ENCODE assay signal across 10 cellular contexts in genomic region chr15:91956026-91956723, GRCh38.
DNase-seq lines count a peak whose midpoint lies in the region; ATAC-seq lines count a peak whose summit lies in the region.
"Had no signal": no experiment of that assay in that cellular context is flagged by ENCODE, and none has a peak within 500 bp of the region (broad histone marks: within the 10 kb centered on the region; RNA-seq: fewer than 3 reads in every experiment).

No MANE protein-coding gene starts in this region.

- no peaks in the 10 kb centered on the region for H3K36me3 ChIP-seq in skeletal muscle tissue (ENCODE audit: control insufficient read depth in 3 of 3, insufficient read depth in 3 of 3, low read length in 3 of 3)

- H3K4me3 ChIP-seq in skeletal muscle tissue (ENCODE audit: low read length in 3 of 3): no peak overlapping the region

- no peaks in the 10 kb centered on the region for H3K9me3 ChIP-seq in skeletal muscle tissue (ENCODE audit: control insufficient read depth in 3 of 3, low read length in 3 of 3)

- peak overlapping the region; percentile 46 for H3K27ac ChIP-seq in skeletal muscle tissue (ENCODE audit: low read depth, low read length)

- no peak overlapping the region for H3K9ac ChIP-seq in skeletal muscle tissue (ENCODE audit: low read depth in 1 of 3, low read length in 3 of 3)

- ATAC-seq in Right ventricle myocardium superior (ENCODE audit: poor library complexity) (peak; percentile 50), GM21447 (IDR thresholded peaks at IDR 0.05; ENCODE audit: unreplicated experiment) (no peak)

- no peaks in the 10 kb centered on the region for H3K27me3 ChIP-seq in skeletal muscle tissue (ENCODE audit: control insufficient read depth in 3 of 3, insufficient read depth in 3 of 3, low read length in 3 of 3)

- DNase-seq in GM03348 (ENCODE audit: low spot score): peak; percentile 20
- DNase-seq in amniotic stem cell (lab: John Stamatoyannopoulos, UW): peak; percentile 82
- peak; percentile 63 for DNase-seq in Right ventricle myocardium superior
- no peak for DNase-seq in NCI-H446 treated with DMSO at 0.1 percent for 48 hours (lab: John Stamatoyannopoulos, UW)
- no peak for DNase-seq in activated CD4-positive, alpha-beta T cell treated with anti-CD3 and anti-CD28 coated beads for 1 hour
- DNase-seq in activated naive CD4-positive, alpha-beta T cell treated with anti-CD3 and anti-CD28 coated beads, Interleukin-2, amount 50 U/mL, for 16 hours: no peak
- DNase-seq: activated CD8-positive, alpha-beta memory T cell treated with anti-CD3 and anti-CD28 coated beads, Interleukin-2, amount 50 U/mL, for 48 hours; central memory CD4-positive, alpha-beta T cell had no signal

- intact Hi-C loops in Right ventricle myocardium superior (cut with DNase I): no loop called here

- H3K4me1 ChIP-seq in skeletal muscle tissue (ENCODE audit: control insufficient read depth in 3 of 3, insufficient read depth in 3 of 3, low read length in 3 of 3): peaks cover 4 to 15% (median 8%) of the 10 kb centered on the region in 3 donors

Comparison
In these comparisons a context has a peak if more than half of its experiments do, and no peak if none do; other contexts are left out.
1. DNase-seq: peak in GM03348 (single experiment), amniotic stem cell (single experiment) and Right ventricle myocardium superior (single experiment); none in NCI-H446 treated with DMSO at 0.1 percent for 48 hours (single experiment), activated CD4-positive, alpha-beta T cell treated with anti-CD3 and anti-CD28 coated beads for 1 hour (single experiment) and activated naive CD4-positive, alpha-beta T cell treated with anti-CD3 and anti-CD28 coated beads, Interleukin-2, amount 50 U/mL, for 16 hours (single experiment).